In genomic region chr10:13104697-13105096, GRCh38 we compare ENCODE assay signal across 13 cellular contexts.
"Had no signal": no experiment of that assay in that cellular context is flagged by ENCODE, and none has a peak within 500 bp of the region (broad histone marks: within the 10 kb centered on the region; RNA-seq: fewer than 3 reads in every experiment).

No MANE protein-coding gene starts in this region.

- DNase-seq: activated CD4-positive, alpha-beta T cell treated with anti-CD3 and anti-CD28 coated beads for 1 hour; activated CD8-positive, alpha-beta memory T cell treated with anti-CD3 and anti-CD28 coated beads for 24 hours; activated gamma-delta T cell treated with Interleukin-2 at 50 U/mL for 16 hours; colonic mucosa; hypothalamus; left cardiac atrium; SIG-M5; stimulated activated CD4-positive, alpha-beta T cell treated with anti-CD3 and anti-CD28 coated beads, Interleukin-2, amount 100 ng/mL, for 24 hours; stimulated activated naive CD4-positive, alpha-beta T cell treated with Interleukin-2 at 50 U/mL for 16 hours had no signal

- H3K4me3 ChIP-seq: ascending aorta, colonic mucosa, lung had no signal

- H3K4me3 Mint-ChIP-seq: type B pancreatic cell had no signal

- H3K27me3 Mint-ChIP-seq: type B pancreatic cell had no signal

- H3K27ac Mint-ChIP-seq: type B pancreatic cell had no signal

- H3K27me3 ChIP-seq: ascending aorta, colonic mucosa had no signal

- H3K9me3 ChIP-seq: ascending aorta, colonic mucosa had no signal

- ATAC-seq: left cardiac atrium, sciatic nerve had no signal

- H3K27ac ChIP-seq: ascending aorta, colonic mucosa had no signal

- H3K36me3 ChIP-seq: colonic mucosa had no signal
